18 cellular contexts compared by ENCODE assay signal in genomic region chr9:72165821-72166547, GRCh38. TPM values are rescaled to one million over a fixed set of nuclear protein-coding genes. Genes with fewer than 3 reads are reported as not detected.
"Had no signal": no experiment of that assay in that cellular context is flagged by ENCODE, and none has a peak within 500 bp of the region (broad histone marks: within the 10 kb centered on the region; RNA-seq: fewer than 3 reads in every experiment).

No MANE protein-coding gene starts in this region.

- H3K9me3 Mint-ChIP-seq: activated B cell treated with CpG ODN at 0.5 μM for 24 hours, brain, T-cell had no signal

- H2AFZ ChIP-seq: hepatocyte had no signal

- H3K9me3 ChIP-seq: stomach, thoracic aorta had no signal

- H3K27ac Mint-ChIP-seq: activated B cell treated with CpG ODN at 0.5 μM for 24 hours; activated naive CD4-positive, alpha-beta T cell treated with anti-CD3 and anti-CD28 coated beads, Interleukin-2, amount 50 U/mL, for 24 hours; brain; T-cell had no signal

- FAIRE-seq: kidney had no signal

- H3K27me3 ChIP-seq: hepatocyte, stomach had no signal

- H3K36me3 ChIP-seq: stomach, thoracic aorta had no signal

- H3K27ac ChIP-seq: epithelial cell of prostate, hepatocyte, stomach, thoracic aorta had no signal

- H3K4me2 ChIP-seq: hepatocyte had no signal

- H3K4me3 Mint-ChIP-seq: activated B cell treated with CpG ODN at 0.5 μM for 24 hours; activated naive CD4-positive, alpha-beta T cell treated with anti-CD3 and anti-CD28 coated beads, Interleukin-2, amount 50 U/mL, for 24 hours; brain; neural crest cell; T-cell had no signal

- H3K4me1 Mint-ChIP-seq: activated B cell treated with CpG ODN at 0.5 μM for 24 hours; activated naive CD4-positive, alpha-beta T cell treated with anti-CD3 and anti-CD28 coated beads, Interleukin-2, amount 50 U/mL, for 24 hours; T-cell had no signal

- H3K79me2 ChIP-seq: hepatocyte had no signal

- H3K36me3 Mint-ChIP-seq: activated naive CD4-positive, alpha-beta T cell treated with anti-CD3 and anti-CD28 coated beads, Interleukin-2, amount 50 U/mL, for 24 hours; brain; T-cell had no signal

- ATAC-seq: T-cell had no signal

- H3K4me1 ChIP-seq: stomach had no signal

- H3K27me3 Mint-ChIP-seq: activated B cell treated with CpG ODN at 0.5 μM for 24 hours, brain had no signal

- H3K4me3 ChIP-seq: hepatocyte, stomach, thoracic aorta had no signal

- DNase-seq: activated B cell treated with CpG ODN at 0.5 μM for 24 hours; activated CD4-positive, alpha-beta T cell treated with anti-CD3 and anti-CD28 coated beads, Interleukin-2, amount 50 U/mL, for 1 hour; activated effector memory CD4-positive, alpha-beta T cell treated with Interleukin-2 at 50 U/mL for 16 hours; activated T-cell treated with anti-CD3 and anti-CD28 coated beads for 4 hours; amygdala; effector memory CD4-positive, alpha-beta T cell; kidney; stomach; T-cell had no signal

RNA-seq across cellular contexts. Expression of gene GDA, which starts 16.7 kb away (rescaled TPM):
- total RNA-seq: activated CD8-positive, alpha-beta memory T cell treated with anti-CD3 and anti-CD28 coated beads for 36 hours; myocyte; osteocyte; thoracic aorta had no signal
